In the genomic region with DNA sequence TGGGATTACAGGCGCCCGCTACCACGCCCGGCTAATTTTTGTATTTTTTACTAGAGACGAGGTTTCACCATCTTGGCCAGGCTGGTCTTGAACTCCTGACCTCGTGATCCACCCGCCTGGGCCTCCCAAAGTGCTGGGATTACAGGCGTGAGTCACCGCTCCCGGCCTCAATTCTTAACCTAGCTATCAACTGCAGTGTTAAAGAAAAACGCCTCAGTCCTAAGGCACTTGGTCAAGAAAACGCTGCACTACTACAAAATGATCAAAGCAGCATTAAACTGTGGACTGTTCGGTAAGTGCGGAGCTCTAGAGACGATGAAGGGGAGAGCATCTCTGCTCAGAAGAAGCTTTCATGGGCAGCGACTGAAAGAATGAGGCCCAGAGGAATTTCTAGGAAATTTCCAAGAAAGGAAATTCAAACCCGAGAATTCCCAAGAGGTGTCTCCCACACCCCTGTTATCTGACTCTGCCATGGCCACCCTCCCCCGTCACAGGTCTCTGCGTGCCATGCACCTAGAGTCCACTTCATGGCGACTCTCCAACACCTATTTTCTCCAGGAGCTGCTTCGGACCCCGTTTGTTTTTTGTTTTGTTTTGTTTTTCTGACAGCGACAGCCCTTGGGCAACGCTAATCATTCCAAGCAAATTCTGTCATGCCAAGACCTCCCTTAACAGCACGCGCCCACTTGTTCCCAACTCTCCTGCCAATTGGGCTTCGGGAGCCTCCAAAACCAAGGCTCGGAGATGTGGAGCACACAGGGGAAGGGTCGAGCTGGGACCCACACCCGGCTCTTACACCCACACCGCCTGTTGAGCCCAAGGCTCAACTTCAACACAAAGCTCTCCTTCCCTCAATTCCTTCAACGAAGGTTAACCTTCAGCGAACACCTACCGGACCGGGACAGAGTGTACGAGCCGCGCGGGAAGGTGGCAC, we compare ENCODE assay signal across 9 cellular contexts. TPM values are rescaled to one million over a fixed set of nuclear protein-coding genes. Genes with fewer than 3 reads are reported as not detected.
DNase-seq lines count a peak whose midpoint lies in the region; ATAC-seq, FAIRE-seq and TF ChIP-seq lines count a peak whose summit lies in the region.
"Not testable (repeated sequence)": the region's sequence is repeated elsewhere in the genome, so short reads cannot be mapped to it uniquely, and the experiment has no call there.
"Had no signal": no experiment of that assay in that cellular context is flagged by ENCODE, and none has a peak within 500 bp of the region (broad histone marks: within the 10 kb centered on the region; RNA-seq: fewer than 3 reads in every experiment).

No MANE protein-coding gene starts in this region.

- peaks cover 22% of the 10 kb centered on the region for H3K36me3 ChIP-seq in MG63
- not testable (repeated sequence) for H3K36me3 ChIP-seq in GM12878 (ENCODE audit: control insufficient read depth in 2 of 2, insufficient read depth in 2 of 2, low read length in 1 of 2); lower lobe of right lung; rectal smooth muscle tissue (ENCODE audit: control insufficient read depth, insufficient read depth, low read length); aorta (ENCODE audit: control insufficient read depth in 1 of 2, insufficient read depth in 2 of 2, low read length in 1 of 2)

- H3K9me3 ChIP-seq in MG63; GM12878 (replicated peaks; ENCODE audit: control insufficient read depth, insufficient read depth, low read length); lower lobe of right lung; aorta (ENCODE audit: control insufficient read depth, low read length): not testable (repeated sequence)

- H3K27me3 ChIP-seq in MG63; GM12878 (replicated peaks in 1 of 2; ENCODE audit: control insufficient read depth in 2 of 2, insufficient read depth in 2 of 2, low read length in 1 of 2); lower lobe of right lung (ENCODE audit: low read depth); rectal smooth muscle tissue (ENCODE audit: control insufficient read depth, insufficient read depth, low read length); aorta (ENCODE audit: control insufficient read depth in 1 of 2, insufficient read depth in 2 of 2, low read length in 1 of 2): not testable (repeated sequence)

- RAD21 ChIA-PET in GM12878 (lab: Charles Lee; ENCODE audit: unreplicated experiment): interaction anchor here (0.8 to 1.5 kb wide), 4 partner anchors 23 to 192 kb away, joined by 3 to 5 read pairs (median 4); a partner anchor contains a TSS

- H3K79me2 ChIP-seq in GM12878 (ENCODE audit: control insufficient read depth, insufficient read depth, low read length): peaks cover 59% of the 10 kb centered on the region

- CTCF ChIA-PET in GM12878 (lab: Yijun Ruan, JAX): interaction anchor here (0.7 to 3.4 kb wide), 7 partner anchors 23 to 192 kb away, joined by 3 to 12 read pairs (median 4); partner anchors contain the start of gene IMP4

- SMC1A ChIA-PET in GM12878 (lab: Charles Lee; ENCODE audit: uncharacterized antibody, unreplicated experiment): interaction anchor here (0.6 to 1.0 kb wide), 2 partner anchors 23 to 37 kb away, joined by 3 to 4 read pairs; no protein-coding TSS in a partner anchor

- TF ChIP-seq RAD21 in GM12878 (IDR thresholded peaks at IDR 0.05; ENCODE audit: insufficient read depth, low read depth, low read length): not testable (repeated sequence)

- H4K20me1 ChIP-seq in GM12878 (ENCODE audit: control insufficient read depth, insufficient read depth): not testable (repeated sequence)

- not testable (repeated sequence) for TF ChIP-seq CTCF in VCaP (conservative IDR thresholded peaks at IDR 0.05); GM12878 (IDR thresholded peaks at IDR 0.05 in 2 of 3, conservative IDR thresholded peaks at IDR 0.05 in 1 of 3; ENCODE audit: control insufficient read depth in 2 of 3, extremely low read depth in 1 of 3, insufficient read depth in 1 of 3, low read depth in 3 of 3, low read length in 3 of 3); fibroblast of mammary gland (conservative IDR thresholded peaks at IDR 0.05; ENCODE audit: control insufficient read depth, insufficient read depth, low read depth, low read length); lower lobe of right lung (IDR thresholded peaks at IDR 0.05)

- TF ChIP-seq POLR2A in GM12878 (IDR thresholded peaks at IDR 0.05; ENCODE audit: low read depth, low read length): not testable (repeated sequence)

- in situ Hi-C loops in GM12878 (cut with MboI): loop anchor here (5.0 kb wide), 1 partner anchor 157 kb away; no protein-coding TSS in a partner anchor

- H3K27ac ChIP-seq in VCaP (peak overlapping the region; percentile 73), GM12878 (ENCODE audit: control insufficient read depth, insufficient read depth) (peak overlapping the region; percentile 80), lower lobe of right lung (peak overlapping the region; percentile 92), rectal smooth muscle tissue (ENCODE audit: low read depth, low read length) (peak overlapping the region; percentile 91), aorta (ENCODE audit: low read depth in 1 of 2, low read length in 2 of 2) (peak overlapping the region; percentile 9 to 38)

- not testable (repeated sequence) for H3K4me1 ChIP-seq in GM12878 (ENCODE audit: control insufficient read depth, insufficient read depth, low read length); rectal smooth muscle tissue (ENCODE audit: control insufficient read depth, insufficient read depth, low read length); aorta (ENCODE audit: control insufficient read depth in 1 of 2, insufficient read depth in 2 of 2, low read length in 2 of 2)
- peaks cover 19% of the 10 kb centered on the region for H3K4me1 ChIP-seq in lower lobe of right lung

- H3K9ac ChIP-seq in GM12878 (ENCODE audit: control insufficient read depth, insufficient read depth, low read length) (peak overlapping the region; percentile 85), rectal smooth muscle tissue (ENCODE audit: low read length) (peak overlapping the region; percentile 61)

- POLR2A ChIA-PET in GM12878 (lab: Charles Lee): interaction anchor here (0.6 to 2.0 kb wide), 5 partner anchors 153 to 196 kb away, joined by 3 to 6 read pairs (median 4); a partner anchor contains a TSS

- H3K4me3 ChIP-seq in MG63 (peak overlapping the region; percentile 70), GM12878 (peak overlapping the region; percentile 75), fibroblast of mammary gland (ENCODE audit: control insufficient read depth, low read depth, low read length) (peak overlapping the region; percentile 86), lower lobe of right lung (peak overlapping the region; percentile 92), rectal smooth muscle tissue (ENCODE audit: low read length) (peak overlapping the region; percentile 99), aorta (ENCODE audit: low read length in 2 of 2) (peak overlapping the region; percentile 77 to 92)

- not testable (repeated sequence) for TF ChIP-seq EP300 in GM12878 (IDR thresholded peaks at IDR 0.05; ENCODE audit: borderline replicate concordance in 1 of 2, control insufficient read depth in 1 of 2, low read depth in 2 of 2, low read length in 2 of 2)

- peak overlapping the region; percentile 89 for H3K4me2 ChIP-seq in GM12878 (ENCODE audit: control insufficient read depth, insufficient read depth)

- peak; percentile 18 for DNase-seq in ELF-1 (ENCODE audit: low read depth, low spot score)
- DNase-seq in MG63: peak; percentile 44
- DNase-seq in GM12878 (ENCODE audit: low read depth, low spot score); fibroblast of mammary gland (ENCODE audit: low read depth); lower lobe of right lung: not testable (repeated sequence)
- DNase-seq in aorta: peak in 1 of 2 donors; percentile 79

- peak; percentile 27 for FAIRE-seq in GM12878 (lab: Jason Lieb, UNC)

- intact Hi-C loops in GM12878 (cut with micrococcal nuclease; ENCODE audit: unreplicated experiment); lower lobe of right lung (cut with DNase I): not testable (repeated sequence)
- intact Hi-C loops in aorta (cut with DNase I): loop anchor here (5.0 to 10.0 kb wide), 3 partner anchors 152 to 1304 kb away; no protein-coding TSS in a partner anchor

- 10% methylated on average over 39 of the region's 39 CpGs for WGBS in GM12878 (ENCODE audit: insufficient coverage, insufficient replicate concordance, low lambda C conversion rate, missing lambda C conversion rate)
- 25% methylated on average over 39 of the region's 39 CpGs for WGBS in aorta, 2 donors

- BruUV-seq in GM12878 (replicated peaks; lab: Mats Ljungman, UMichigan): TSS peak; percentile 71

- peak overlapping the region; percentile 71 for H2AFZ ChIP-seq in GM12878 (ENCODE audit: control insufficient read depth, low read depth, low read length)

- not testable (repeated sequence) for ATAC-seq in GM12878; lower lobe of right lung; aorta (ENCODE audit: low FRiP score)

RNA-seq across cellular contexts. Expression of gene SMPD4, which starts 0.7 kb away (rescaled TPM):
- total RNA-seq in MG63 (2014; rRNA removed; shearing (Covaris generic); ENCODE audit: low replicate concordance): 27.8 and 38.7 TPM in 2 replicates
- total RNA-seq in GM12878 (2013; cell fraction: nucleolus; rRNA removed): 50.9 and 62.7 TPM in 2 replicates
- total RNA-seq in GM12878 (2014; rRNA removed) (36.1 and 45.9 TPM in 2 replicates), GM12878 (2014; rRNA removed; fragmentation: Illumina TruSeq; extraction: Trizol) (23.7 and 27.1 TPM in 2 replicates), GM12878 (2021) (78.2 and 79.5 TPM in 2 replicates), lower lobe of right lung (35.7 TPM), aorta (10 to 100 TPM; 32.3 to 37.4 TPM)
- polyA plus RNA-seq in GM12878 (2011; ENCODE audit: low read depth): 24.0 TPM
- polyA plus RNA-seq in GM12878 (2011; rRNA removed) (13.7 and 26.0 TPM in 2 replicates), GM12878 (2014; fragmentation: Illumina TruSeq; extraction: Trizol) (23.4 and 45.4 TPM in 2 replicates), GM12878 (2014; fragmentation: Nextera tagmentation; extraction: Ambion mirVana) (10 to 100 TPM in 1 of 2 experiments, 1 to 10 TPM in 1; 5.0 to 10.4 TPM), GM12878 (2014; rRNA removed) (60.4 and 62.8 TPM in 2 replicates), GM12878 (2016; fragmentation: Nextera tagmentation; extraction: Ambion mirVana) (10 to 100 TPM; 79.0 to 82.0 TPM), aorta (10 to 100 TPM; 14.4 to 60.7 TPM)
- polyA plus RNA-seq in GM12878 (2011; cell fraction: cytosol; rRNA removed): 40.3 and 41.5 TPM in 2 replicates
- polyA plus RNA-seq in GM12878 (2011; cell fraction: nucleus; rRNA removed): 206 and 236 TPM in 2 replicates
- 45.1 and 45.4 TPM in 2 replicates for polyA plus RNA-seq in GM12878 (2012)
- polyA minus RNA-seq in GM12878 (2011; rRNA and poly(A)+ RNA removed): 30.1 and 47.9 TPM in 2 replicates
- polyA minus RNA-seq in GM12878 (2011; cell fraction: cytosol; rRNA and poly(A)+ RNA removed): 31.5 and 33.1 TPM in 2 replicates
- 49.7 and 96.1 TPM in 2 replicates for polyA minus RNA-seq in GM12878 (2011; cell fraction: nucleus; rRNA and poly(A)+ RNA removed)

RNA-seq across cellular contexts. Expression of gene MZT2B, which starts 1.4 kb away (rescaled TPM):
- 203 and 576 TPM in 2 replicates for total RNA-seq in MG63 (2014; rRNA removed; shearing (Covaris generic); ENCODE audit: low replicate concordance)
- total RNA-seq in GM12878 (2013; cell fraction: nucleolus; rRNA removed): 32.3 and 32.4 TPM in 2 replicates
- total RNA-seq in GM12878 (2014; rRNA removed) (321 and 369 TPM in 2 replicates), GM12878 (2014; rRNA removed; fragmentation: Illumina TruSeq; extraction: Trizol) (45.7 and 51.5 TPM in 2 replicates), GM12878 (2021) (399 and 409 TPM in 2 replicates), lower lobe of right lung (125 TPM), aorta (100 to 1,000 TPM; 172 to 190 TPM)
- 73.9 TPM for polyA plus RNA-seq in GM12878 (2011; ENCODE audit: low read depth)
- polyA plus RNA-seq in GM12878 (2011; rRNA removed) (60.4 and 104 TPM in 2 replicates), GM12878 (2014; fragmentation: Illumina TruSeq; extraction: Trizol) (7.2 TPM in 1 of 2 replicates, not detected in the other), GM12878 (2014; fragmentation: Nextera tagmentation; extraction: Ambion mirVana) (10 to 100 TPM in 1 of 2 experiments, 1 to 10 TPM in 1; 6.3 to 20.4 TPM), GM12878 (2014; rRNA removed) (292 and 388 TPM in 2 replicates), GM12878 (2016; fragmentation: Nextera tagmentation; extraction: Ambion mirVana) (100 to 1,000 TPM; 294 to 320 TPM), aorta (100 to 1,000 TPM; 188 to 234 TPM)
- polyA plus RNA-seq in GM12878 (2011; cell fraction: cytosol; rRNA removed): 73.9 and 197 TPM in 2 replicates
- polyA plus RNA-seq in GM12878 (2011; cell fraction: nucleus; rRNA removed): 64.2 and 65.3 TPM in 2 replicates
- 257 and 266 TPM in 2 replicates for polyA plus RNA-seq in GM12878 (2012)
- 6.4 and 15.5 TPM in 2 replicates for polyA minus RNA-seq in GM12878 (2011; rRNA and poly(A)+ RNA removed)
- polyA minus RNA-seq in GM12878 (2011; cell fraction: cytosol; rRNA and poly(A)+ RNA removed): 32.7 and 37.4 TPM in 2 replicates
- 19.1 and 33.1 TPM in 2 replicates for polyA minus RNA-seq in GM12878 (2011; cell fraction: nucleus; rRNA and poly(A)+ RNA removed)

RNA-seq across cellular contexts. Expression of gene TUBA3E, which starts 17.6 kb away (rescaled TPM):
- not detected in 2 replicates for total RNA-seq in MG63 (2014; rRNA removed; shearing (Covaris generic); ENCODE audit: low replicate concordance)
- not detected in 2 replicates for total RNA-seq in GM12878 (2013; cell fraction: nucleolus; rRNA removed)
- total RNA-seq in GM12878 (2014; rRNA removed) (not detected in 2 replicates), GM12878 (2014; rRNA removed; fragmentation: Illumina TruSeq; extraction: Trizol) (not detected in 2 replicates), GM12878 (2021) (not detected in 2 replicates), lower lobe of right lung (not detected), aorta (not detected)
- polyA plus RNA-seq in GM12878 (2011; ENCODE audit: low read depth): not detected
- polyA plus RNA-seq in GM12878 (2011; rRNA removed) (not detected in 2 replicates), GM12878 (2014; fragmentation: Illumina TruSeq; extraction: Trizol) (not detected in 2 replicates), GM12878 (2014; fragmentation: Nextera tagmentation; extraction: Ambion mirVana) (not detected), GM12878 (2014; rRNA removed) (not detected in 2 replicates), GM12878 (2016; fragmentation: Nextera tagmentation; extraction: Ambion mirVana) (not detected), aorta (1 to 10 TPM in 1 of 2 donors, not detected in 1; 1.3 TPM)
- polyA plus RNA-seq in GM12878 (2011; cell fraction: cytosol; rRNA removed): not detected in 2 replicates
- polyA plus RNA-seq in GM12878 (2011; cell fraction: nucleus; rRNA removed): not detected in 2 replicates
- not detected in 2 replicates for polyA plus RNA-seq in GM12878 (2012)
- not detected in 2 replicates for polyA minus RNA-seq in GM12878 (2011; rRNA and poly(A)+ RNA removed)
- not detected in 2 replicates for polyA minus RNA-seq in GM12878 (2011; cell fraction: cytosol; rRNA and poly(A)+ RNA removed)
- polyA minus RNA-seq in GM12878 (2011; cell fraction: nucleus; rRNA and poly(A)+ RNA removed): not detected in 2 replicates
- total RNA-seq: T-helper 1 cell treated with Interleukin-12 subunit alpha and Interleukin-12 subunit beta and Interleukin-4 antibody, amounts not matched to agents 30 ng/mL and 1 ng/mL, for 36 hours had no signal

RNA-seq across cellular contexts. Expression of gene CCDC74B, which starts 35.8 kb away (rescaled TPM):
- total RNA-seq in MG63 (2014; rRNA removed; shearing (Covaris generic); ENCODE audit: low replicate concordance): 0.54 and 3.9 TPM in 2 replicates
- 6.1 and 10.3 TPM in 2 replicates for total RNA-seq in GM12878 (2013; cell fraction: nucleolus; rRNA removed)
- total RNA-seq in GM12878 (2014; rRNA removed) (15.3 and 17.9 TPM in 2 replicates), GM12878 (2014; rRNA removed; fragmentation: Illumina TruSeq; extraction: Trizol) (6.1 and 7.2 TPM in 2 replicates), GM12878 (2021) (14.4 and 15.3 TPM in 2 replicates), lower lobe of right lung (7.2 TPM), aorta (1 to 10 TPM; 1.3 to 2.6 TPM)
- polyA plus RNA-seq in GM12878 (2011; ENCODE audit: low read depth): 2.8 TPM
- polyA plus RNA-seq in GM12878 (2011; rRNA removed) (8.9 and 10.7 TPM in 2 replicates), GM12878 (2014; fragmentation: Illumina TruSeq; extraction: Trizol) (2.2 and 6.5 TPM in 2 replicates), GM12878 (2014; fragmentation: Nextera tagmentation; extraction: Ambion mirVana) (1 to 10 TPM in 1 of 2 experiments, under 1 TPM in 1; 0.52 to 2.9 TPM), GM12878 (2014; rRNA removed) (21.2 and 26.2 TPM in 2 replicates), GM12878 (2016; fragmentation: Nextera tagmentation; extraction: Ambion mirVana) (10 to 100 TPM in 1 of 2 experiments, 1 to 10 TPM in 1; 8.8 to 11.3 TPM), aorta (1 to 10 TPM in 1 of 2 donors, under 1 TPM in 1; 0.38 to 5.6 TPM)
- polyA plus RNA-seq in GM12878 (2011; cell fraction: cytosol; rRNA removed): 13.9 and 21.5 TPM in 2 replicates
- polyA plus RNA-seq in GM12878 (2011; cell fraction: nucleus; rRNA removed): 98.8 and 108 TPM in 2 replicates
- 6.3 and 7.4 TPM in 2 replicates for polyA plus RNA-seq in GM12878 (2012)
- 2.9 and 8.8 TPM in 2 replicates for polyA minus RNA-seq in GM12878 (2011; rRNA and poly(A)+ RNA removed)
- 1.9 and 2.4 TPM in 2 replicates for polyA minus RNA-seq in GM12878 (2011; cell fraction: cytosol; rRNA and poly(A)+ RNA removed)
- polyA minus RNA-seq in GM12878 (2011; cell fraction: nucleus; rRNA and poly(A)+ RNA removed): 9.1 and 10.7 TPM in 2 replicates

RNA-seq across cellular contexts. Expression of gene POTEF, which starts 51.6 kb away (rescaled TPM):
- 0.20 and 0.49 TPM in 2 replicates for total RNA-seq in MG63 (2014; rRNA removed; shearing (Covaris generic); ENCODE audit: low replicate concordance)
- total RNA-seq in GM12878 (2013; cell fraction: nucleolus; rRNA removed): not detected in 2 replicates
- total RNA-seq in GM12878 (2014; rRNA removed) (0.11 TPM in 1 of 2 replicates, not detected in the other), GM12878 (2014; rRNA removed; fragmentation: Illumina TruSeq; extraction: Trizol) (not detected in 2 replicates), GM12878 (2021) (not detected in 2 replicates), lower lobe of right lung (not detected), aorta (under 1 TPM in 1 of 2 donors, not detected in 1; 0.24 TPM)
- not detected for polyA plus RNA-seq in GM12878 (2011; ENCODE audit: low read depth)
- polyA plus RNA-seq in GM12878 (2011; rRNA removed) (not detected in 2 replicates), GM12878 (2014; fragmentation: Illumina TruSeq; extraction: Trizol) (0.03 TPM in 1 of 2 replicates, not detected in the other), GM12878 (2014; fragmentation: Nextera tagmentation; extraction: Ambion mirVana) (not detected), GM12878 (2014; rRNA removed) (0.05 TPM in 1 of 2 replicates, not detected in the other), GM12878 (2016; fragmentation: Nextera tagmentation; extraction: Ambion mirVana) (not detected), aorta (not detected)
- polyA plus RNA-seq in GM12878 (2011; cell fraction: cytosol; rRNA removed): not detected in 2 replicates
- polyA plus RNA-seq in GM12878 (2011; cell fraction: nucleus; rRNA removed): not detected in 2 replicates
- polyA plus RNA-seq in GM12878 (2012): not detected in 2 replicates
- not detected in 2 replicates for polyA minus RNA-seq in GM12878 (2011; rRNA and poly(A)+ RNA removed)
- polyA minus RNA-seq in GM12878 (2011; cell fraction: cytosol; rRNA and poly(A)+ RNA removed): not detected in 2 replicates
- polyA minus RNA-seq in GM12878 (2011; cell fraction: nucleus; rRNA and poly(A)+ RNA removed): not detected in 2 replicates
- total RNA-seq: T-helper 1 cell treated with Interleukin-12 subunit alpha and Interleukin-12 subunit beta and Interleukin-4 antibody, amounts not matched to agents 30 ng/mL and 1 ng/mL, for 36 hours had no signal

Comparison
In these comparisons a context has a peak if more than half of its experiments do, and no peak if none do; other contexts are left out.
1. H3K27ac ChIP-seq: peak in every context shown above with its lines; median percentile 92 in lower lobe of right lung; 91 in rectal smooth muscle tissue; 80 in GM12878; 73 in VCaP; 24 in aorta.